Comparison of ENCODE assay signal across 1 cellular context in the genomic region with DNA sequence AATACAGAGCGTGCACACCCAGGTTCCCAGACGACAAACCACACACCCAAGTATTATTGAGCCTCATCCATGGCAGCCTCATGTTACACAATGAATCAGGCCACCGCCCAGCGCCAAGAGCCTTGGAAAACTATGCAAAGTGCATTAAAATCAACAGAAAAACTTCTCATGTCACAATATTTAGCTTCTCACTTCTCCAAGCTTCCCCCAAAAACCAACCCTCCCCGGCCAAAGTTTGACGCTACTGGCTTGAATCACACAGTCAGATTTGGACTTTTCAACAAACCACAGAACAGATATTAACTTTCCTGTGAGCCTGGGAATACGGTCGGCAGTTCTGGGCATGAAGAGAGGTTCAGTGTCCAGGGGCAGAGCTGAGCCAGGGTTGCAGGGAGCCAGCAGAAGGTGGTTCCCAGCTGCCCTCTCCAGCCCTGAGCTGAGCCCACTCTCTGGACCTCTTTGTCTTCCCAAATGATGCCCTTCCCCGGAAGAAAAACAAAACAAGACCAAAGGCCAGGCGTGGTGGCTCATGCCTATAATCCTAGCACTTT.
A peak's percentile ranks its signal among the peaks of the same experiment; 100 is the strongest.
TF ChIP-seq lines count a peak whose summit lies in the region.

No MANE protein-coding gene starts in this region.

TF ChIP-seq in HepG2, 621 proteins besides CTCF, POLR2A, EP300 and RAD21 (continued from another document):
- TF ChIP-seq, protein P1, sequence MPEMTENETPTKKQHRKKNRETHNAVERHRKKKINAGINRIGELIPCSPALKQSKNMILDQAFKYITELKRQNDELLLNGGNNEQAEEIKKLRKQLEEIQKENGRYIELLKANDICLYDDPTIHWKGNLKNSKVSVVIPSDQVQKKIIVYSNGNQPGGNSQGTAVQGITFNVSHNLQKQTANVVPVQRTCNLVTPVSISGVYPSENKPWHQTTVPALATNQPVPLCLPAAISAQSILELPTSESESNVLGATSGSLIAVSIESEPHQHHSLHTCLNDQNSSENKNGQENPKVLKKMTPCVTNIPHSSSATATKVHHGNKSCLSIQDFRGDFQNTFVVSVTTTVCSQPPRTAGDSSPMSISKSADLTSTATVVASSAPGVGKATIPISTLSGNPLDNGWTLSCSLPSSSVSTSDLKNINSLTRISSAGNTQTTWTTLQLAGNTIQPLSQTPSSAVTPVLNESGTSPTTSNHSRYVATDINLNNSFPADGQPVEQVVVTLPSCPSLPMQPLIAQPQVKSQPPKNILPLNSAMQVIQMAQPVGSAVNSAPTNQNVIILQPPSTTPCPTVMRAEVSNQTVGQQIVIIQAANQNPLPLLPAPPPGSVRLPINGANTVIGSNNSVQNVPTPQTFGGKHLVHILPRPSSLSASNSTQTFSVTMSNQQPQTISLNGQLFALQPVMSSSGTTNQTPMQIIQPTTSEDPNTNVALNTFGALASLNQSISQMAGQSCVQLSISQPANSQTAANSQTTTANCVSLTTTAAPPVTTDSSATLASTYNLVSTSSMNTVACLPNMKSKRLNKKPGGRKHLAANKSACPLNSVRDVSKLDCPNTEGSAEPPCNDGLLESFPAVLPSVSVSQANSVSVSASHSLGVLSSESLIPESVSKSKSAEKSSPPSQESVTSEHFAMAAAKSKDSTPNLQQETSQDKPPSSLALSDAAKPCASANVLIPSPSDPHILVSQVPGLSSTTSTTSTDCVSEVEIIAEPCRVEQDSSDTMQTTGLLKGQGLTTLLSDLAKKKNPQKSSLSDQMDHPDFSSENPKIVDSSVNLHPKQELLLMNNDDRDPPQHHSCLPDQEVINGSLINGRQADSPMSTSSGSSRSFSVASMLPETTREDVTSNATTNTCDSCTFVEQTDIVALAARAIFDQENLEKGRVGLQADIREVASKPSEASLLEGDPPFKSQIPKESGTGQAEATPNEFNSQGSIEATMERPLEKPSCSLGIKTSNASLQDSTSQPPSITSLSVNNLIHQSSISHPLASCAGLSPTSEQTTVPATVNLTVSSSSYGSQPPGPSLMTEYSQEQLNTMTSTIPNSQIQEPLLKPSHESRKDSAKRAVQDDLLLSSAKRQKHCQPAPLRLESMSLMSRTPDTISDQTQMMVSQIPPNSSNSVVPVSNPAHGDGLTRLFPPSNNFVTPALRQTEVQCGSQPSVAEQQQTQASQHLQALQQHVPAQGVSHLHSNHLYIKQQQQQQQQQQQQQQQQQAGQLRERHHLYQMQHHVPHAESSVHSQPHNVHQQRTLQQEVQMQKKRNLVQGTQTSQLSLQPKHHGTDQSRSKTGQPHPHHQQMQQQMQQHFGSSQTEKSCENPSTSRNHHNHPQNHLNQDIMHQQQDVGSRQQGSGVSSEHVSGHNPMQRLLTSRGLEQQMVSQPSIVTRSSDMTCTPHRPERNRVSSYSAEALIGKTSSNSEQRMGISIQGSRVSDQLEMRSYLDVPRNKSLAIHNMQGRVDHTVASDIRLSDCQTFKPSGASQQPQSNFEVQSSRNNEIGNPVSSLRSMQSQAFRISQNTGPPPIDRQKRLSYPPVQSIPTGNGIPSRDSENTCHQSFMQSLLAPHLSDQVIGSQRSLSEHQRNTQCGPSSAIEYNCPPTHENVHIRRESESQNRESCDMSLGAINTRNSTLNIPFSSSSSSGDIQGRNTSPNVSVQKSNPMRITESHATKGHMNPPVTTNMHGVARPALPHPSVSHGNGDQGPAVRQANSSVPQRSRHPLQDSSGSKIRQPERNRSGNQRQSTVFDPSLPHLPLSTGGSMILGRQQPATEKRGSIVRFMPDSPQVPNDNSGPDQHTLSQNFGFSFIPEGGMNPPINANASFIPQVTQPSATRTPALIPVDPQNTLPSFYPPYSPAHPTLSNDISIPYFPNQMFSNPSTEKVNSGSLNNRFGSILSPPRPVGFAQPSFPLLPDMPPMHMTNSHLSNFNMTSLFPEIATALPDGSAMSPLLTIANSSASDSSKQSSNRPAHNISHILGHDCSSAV (CRISPR knock-in tag; IDR thresholded peaks at IDR 0.05; ENCODE audit: borderline replicate concordance), result no peak
- TF ChIP-seq ZNF274 (CRISPR knock-in tag; IDR thresholded peaks at IDR 0.05), result 0 out of 2 replicates have a peak, but pooled peaks have one; percentile 19
- TF ChIP-seq, protein P2, sequence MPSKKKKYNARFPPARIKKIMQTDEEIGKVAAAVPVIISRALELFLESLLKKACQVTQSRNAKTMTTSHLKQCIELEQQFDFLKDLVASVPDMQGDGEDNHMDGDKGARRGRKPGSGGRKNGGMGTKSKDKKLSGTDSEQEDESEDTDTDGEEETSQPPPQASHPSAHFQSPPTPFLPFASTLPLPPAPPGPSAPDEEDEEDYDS (CRISPR knock-in tag; IDR thresholded peaks at IDR 0.05), result no peak
- TF ChIP-seq SOX6 (IDR thresholded peaks at IDR 0.05), result no peak
- 0 out of 2 replicates have a peak, but pooled peaks have one; percentile 19 for TF ChIP-seq SOX6 (CRISPR knock-in tag; IDR thresholded peaks at IDR 0.05)
- TF ChIP-seq, protein P3, sequence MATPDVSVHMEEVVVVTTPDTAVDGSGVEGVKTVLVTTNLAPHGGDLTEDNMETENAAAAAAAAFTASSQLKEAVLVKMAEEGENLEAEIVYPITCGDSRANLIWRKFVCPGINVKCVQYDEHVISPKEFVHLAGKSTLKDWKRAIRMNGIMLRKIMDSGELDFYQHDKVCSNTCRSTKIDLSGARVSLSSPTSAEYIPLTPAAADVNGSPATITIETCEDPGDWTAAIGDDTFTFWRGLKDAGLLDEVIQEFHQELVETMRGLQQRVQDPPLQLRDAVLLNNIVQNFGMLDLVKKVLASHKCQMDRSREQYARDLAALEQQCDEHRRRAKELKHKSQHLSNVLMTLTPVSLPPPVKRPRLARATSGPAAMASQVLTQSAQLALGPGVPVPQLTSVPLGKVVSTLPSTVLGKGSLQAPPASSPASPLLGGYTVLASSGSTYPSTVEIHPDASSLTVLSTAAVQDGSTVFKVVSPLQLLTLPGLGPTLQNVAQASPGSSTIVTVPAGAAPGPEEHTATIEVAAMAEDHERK (CRISPR knock-in tag; IDR thresholded peaks at IDR 0.05; ENCODE audit: low read depth), result no peak
- no peak for TF ChIP-seq PRMT3 (CRISPR knock-in tag; IDR thresholded peaks at IDR 0.05; ENCODE audit: borderline replicate concordance, low read depth)
- 0 out of 2 replicates have a peak, but pooled peaks have one; percentile 20 for TF ChIP-seq PITX1 (CRISPR knock-in tag; IDR thresholded peaks at IDR 0.05)
- no peak for TF ChIP-seq ZFY (CRISPR knock-in tag; IDR thresholded peaks at IDR 0.05)
- no peak for TF ChIP-seq ZNF777 (CRISPR knock-in tag; IDR thresholded peaks at IDR 0.05)
- TF ChIP-seq ZFAT (CRISPR knock-in tag; conservative IDR thresholded peaks at IDR 0.05), result no peak
- no peak for TF ChIP-seq REXO4 (CRISPR knock-in tag; IDR thresholded peaks at IDR 0.05; ENCODE audit: borderline replicate concordance)
- TF ChIP-seq, protein P4, sequence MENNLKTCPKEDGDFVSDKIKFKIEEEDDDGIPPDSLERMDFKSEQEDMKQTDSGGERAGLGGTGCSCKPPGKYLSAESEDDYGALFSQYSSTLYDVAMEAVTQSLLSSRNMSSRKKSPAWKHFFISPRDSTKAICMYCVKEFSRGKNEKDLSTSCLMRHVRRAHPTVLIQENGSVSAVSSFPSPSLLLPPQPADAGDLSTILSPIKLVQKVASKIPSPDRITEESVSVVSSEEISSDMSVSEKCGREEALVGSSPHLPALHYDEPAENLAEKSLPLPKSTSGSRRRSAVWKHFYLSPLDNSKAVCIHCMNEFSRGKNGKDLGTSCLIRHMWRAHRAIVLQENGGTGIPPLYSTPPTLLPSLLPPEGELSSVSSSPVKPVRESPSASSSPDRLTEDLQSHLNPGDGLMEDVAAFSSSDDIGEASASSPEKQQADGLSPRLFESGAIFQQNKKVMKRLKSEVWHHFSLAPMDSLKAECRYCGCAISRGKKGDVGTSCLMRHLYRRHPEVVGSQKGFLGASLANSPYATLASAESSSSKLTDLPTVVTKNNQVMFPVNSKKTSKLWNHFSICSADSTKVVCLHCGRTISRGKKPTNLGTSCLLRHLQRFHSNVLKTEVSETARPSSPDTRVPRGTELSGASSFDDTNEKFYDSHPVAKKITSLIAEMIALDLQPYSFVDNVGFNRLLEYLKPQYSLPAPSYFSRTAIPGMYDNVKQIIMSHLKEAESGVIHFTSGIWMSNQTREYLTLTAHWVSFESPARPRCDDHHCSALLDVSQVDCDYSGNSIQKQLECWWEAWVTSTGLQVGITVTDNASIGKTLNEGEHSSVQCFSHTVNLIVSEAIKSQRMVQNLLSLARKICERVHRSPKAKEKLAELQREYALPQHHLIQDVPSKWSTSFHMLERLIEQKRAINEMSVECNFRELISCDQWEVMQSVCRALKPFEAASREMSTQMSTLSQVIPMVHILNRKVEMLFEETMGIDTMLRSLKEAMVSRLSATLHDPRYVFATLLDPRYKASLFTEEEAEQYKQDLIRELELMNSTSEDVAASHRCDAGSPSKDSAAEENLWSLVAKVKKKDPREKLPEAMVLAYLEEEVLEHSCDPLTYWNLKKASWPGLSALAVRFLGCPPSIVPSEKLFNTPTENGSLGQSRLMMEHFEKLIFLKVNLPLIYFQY (CRISPR knock-in tag; IDR thresholded peaks at IDR 0.05; ENCODE audit: borderline replicate concordance), result no peak
- TF ChIP-seq ZMYM3 (CRISPR knock-in tag; IDR thresholded peaks at IDR 0.05), result 0 out of 2 replicates have a peak, but pooled peaks have one; percentile 36
- TF ChIP-seq EEA1 (CRISPR knock-in tag; IDR thresholded peaks at IDR 0.05; ENCODE audit: borderline replicate concordance), result no peak
- no peak for TF ChIP-seq ZBTB7B (CRISPR knock-in tag; IDR thresholded peaks at IDR 0.05)
- no peak for TF ChIP-seq FOXA3 (CRISPR knock-in tag; IDR thresholded peaks at IDR 0.05)
- TF ChIP-seq EED (CRISPR knock-in tag; IDR thresholded peaks at IDR 0.05), result no peak
- TF ChIP-seq ARNT2 (CRISPR knock-in tag; IDR thresholded peaks at IDR 0.05; ENCODE audit: low read depth), result no peak
- no peak for TF ChIP-seq ZSCAN9 (CRISPR knock-in tag; IDR thresholded peaks at IDR 0.05; ENCODE audit: borderline replicate concordance)
- TF ChIP-seq TGIF2 (CRISPR knock-in tag; IDR thresholded peaks at IDR 0.05), result no peak
- no peak for TF ChIP-seq HDAC6 (IDR thresholded peaks at IDR 0.05; ENCODE audit: low read depth, low read length)
- no peak for TF ChIP-seq GABPA (IDR thresholded peaks at IDR 0.05; ENCODE audit: low read depth, low read length)
- TF ChIP-seq GABPA (CRISPR knock-in tag; IDR thresholded peaks at IDR 0.05; ENCODE audit: low read depth), result peak; percentile 41; the same call in 1 of the 2 replicates
- no peak for TF ChIP-seq SIN3B (IDR thresholded peaks at IDR 0.05; ENCODE audit: low read length)
TF ChIP-seq in HepG2: peak in this region for 14.
